ENCODE assay signal across 21 cellular contexts in the genomic region with DNA sequence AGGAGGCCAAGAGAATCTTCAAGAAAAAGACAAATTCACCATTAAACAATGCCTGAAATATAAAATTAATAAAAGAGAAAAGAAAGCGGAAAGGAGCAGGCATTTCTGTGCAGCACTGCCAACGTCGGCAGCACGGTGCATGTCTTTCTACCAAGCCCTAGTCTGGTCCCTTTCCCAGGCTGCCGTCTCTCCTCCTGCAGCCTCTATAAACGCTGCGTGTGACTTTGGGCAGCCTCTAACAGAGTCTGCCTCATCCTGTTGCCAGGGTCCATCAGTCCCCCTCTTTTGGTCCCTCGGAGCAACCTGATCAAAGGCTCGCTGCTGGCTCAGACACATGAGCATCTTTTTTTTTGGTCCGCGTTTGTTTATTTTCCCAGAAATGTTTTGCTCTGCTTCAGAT.
DNase-seq lines count a peak whose midpoint lies in the region; ATAC-seq and TF ChIP-seq lines count a peak whose summit lies in the region.
"Had no signal": no experiment of that assay in that cellular context is flagged by ENCODE, and none has a peak within 500 bp of the region (broad histone marks: within the 10 kb centered on the region; RNA-seq: fewer than 3 reads in every experiment).

No MANE protein-coding gene starts in this region.

- H3K4me3 ChIP-seq in A673 (ENCODE audit: low read depth, low read length, poor library complexity, severe bottlenecking) = no peak overlapping the region
- no peak overlapping the region for H3K4me3 ChIP-seq in BLaER1 treated with 17β-estradiol and CSF1 and Interleukin-3, amounts not matched to agents 10 nM and 100 nM
- H3K4me3 ChIP-seq in sigmoid colon = no peak overlapping the region
- H3K4me3 ChIP-seq in brain microvascular endothelial cell (ENCODE audit: low read depth, low read length) = no peak overlapping the region
- H3K4me3 ChIP-seq: GM12878, GM23248, HAP-1 had no signal

- TF ChIP-seq POLR2A in sigmoid colon (IDR thresholded peaks at IDR 0.05) = no peak

- H3K27ac ChIP-seq in A673 (ENCODE audit: low read depth, low read length, poor library complexity, severe bottlenecking) = peak overlapping the region; percentile 44
- peak overlapping the region in 3 of 11 experiments; percentile 13 to 68 (median 16); a peak in 2 of 22 replicates for H3K27ac ChIP-seq in BLaER1 treated with 17β-estradiol and CSF1 and Interleukin-3, amounts not matched to agents 10 nM and 100 nM
- H3K27ac ChIP-seq in sigmoid colon = no peak overlapping the region
- no peak overlapping the region for H3K27ac ChIP-seq in brain microvascular endothelial cell
- H3K27ac ChIP-seq: GM23248 had no signal

- H3K36me3 Mint-ChIP-seq in chondrocyte (ENCODE audit: low read depth) = no peaks in the 10 kb centered on the region
- H3K36me3 Mint-ChIP-seq: CD4-positive, CD25-positive, alpha-beta regulatory T cell had no signal

- CTCF ChIA-PET in A673 (lab: Charles Lee) = no interaction called here

- no peaks in the 10 kb centered on the region for H3K27me3 Mint-ChIP-seq in chondrocyte (ENCODE audit: low read depth)

- in situ Hi-C loops in brain microvascular endothelial cell (cut with HindIII; ENCODE audit: low pct_ligation_motif_present, low sequenced_read_pairs) = no loop called here

- TF ChIP-seq EP300 in sigmoid colon (IDR thresholded peaks at IDR 0.05) = no peak

- no peak overlapping the region for H3K27ac Mint-ChIP-seq in chondrocyte (ENCODE audit: unreplicated experiment)

- H3K9me3 Mint-ChIP-seq in chondrocyte (ENCODE audit: low read depth) = no peaks in the 10 kb centered on the region

- ATAC-seq in HG03520 (IDR thresholded peaks at IDR 0.05; ENCODE audit: unreplicated experiment) = no peak
- ATAC-seq: Panc1 had no signal

- TF ChIP-seq CTCF in A673 (conservative IDR thresholded peaks at IDR 0.05; ENCODE audit: low read depth, low read length) (no peak), chondrocyte (IDR thresholded peaks at IDR 0.05) (no peak), sigmoid colon (IDR thresholded peaks at IDR 0.05) (no peak), brain microvascular endothelial cell (IDR thresholded peaks at IDR 0.05; ENCODE audit: low read depth, low read length, missing control alignments) (no peak)

- intact Hi-C loops in A673 (cut with micrococcal nuclease; ENCODE audit: unreplicated experiment) = loop anchor here (5.0 to 10.0 kb wide), 3 partner anchors 135 to 620 kb away; no protein-coding TSS in a partner anchor
- intact Hi-C loops in sigmoid colon (cut with DNase I) = no loop called here

- WGBS in sigmoid colon, 2 donors = 78 to 81% methylated on average over 11 of the region's 11 CpGs

- no peaks in the 10 kb centered on the region for H4K20me1 ChIP-seq in BLaER1 treated with 17β-estradiol and CSF1 and Interleukin-3, amounts not matched to agents 10 nM and 100 nM

- POLR2A ChIA-PET in A673 (lab: Charles Lee; ENCODE audit: low non-redundant PET) = no interaction called here

- H3K9me3 ChIP-seq in A673 (ENCODE audit: low read depth, low read length, poor library complexity, severe bottlenecking) (no peaks in the 10 kb centered on the region), sigmoid colon (no peaks in the 10 kb centered on the region)
- H3K9me3 ChIP-seq in BLaER1 treated with 17β-estradiol and CSF1 and Interleukin-3, amounts not matched to agents 10 nM and 100 nM (replicated peaks in 1 of 11) = no peaks in the 10 kb centered on the region
- H3K9me3 ChIP-seq: HAP-1 had no signal

- BruUV-seq in A673 (replicated peaks; lab: Mats Ljungman, UMichigan) = no TSS peak

- peaks cover 51% of the 10 kb centered on the region for H3K4me1 Mint-ChIP-seq in chondrocyte (ENCODE audit: low read depth)
- H3K4me1 Mint-ChIP-seq: CD4-positive, CD25-positive, alpha-beta regulatory T cell had no signal

- no peaks in the 10 kb centered on the region for H3K36me3 ChIP-seq in A673 (ENCODE audit: insufficient read depth, low read length, poor library complexity, severe bottlenecking)
- no peaks in the 10 kb centered on the region for H3K36me3 ChIP-seq in BLaER1 treated with 17β-estradiol and CSF1 and Interleukin-3, amounts not matched to agents 10 nM and 100 nM
- H3K36me3 ChIP-seq in sigmoid colon = no peaks in the 10 kb centered on the region
- no peaks in the 10 kb centered on the region for H3K36me3 ChIP-seq in brain microvascular endothelial cell (replicated peaks)
- H3K36me3 ChIP-seq: HAP-1 had no signal

- H3K9ac ChIP-seq in BLaER1 treated with 17β-estradiol and CSF1 and Interleukin-3, amounts not matched to agents 10 nM and 100 nM = peak overlapping the region in 1 of 11 experiments; percentile 39; a peak in 2 of 22 replicates
- H3K9ac ChIP-seq: GM23248 had no signal

- no peak overlapping the region for H3K4me3 Mint-ChIP-seq in chondrocyte (ENCODE audit: unreplicated experiment)
- H3K4me3 Mint-ChIP-seq: CD4-positive, CD25-positive, alpha-beta regulatory T cell had no signal

- H3K4me1 ChIP-seq in A673 (ENCODE audit: insufficient read depth, low read length, poor library complexity, severe bottlenecking) (peaks cover 34% of the 10 kb centered on the region), sigmoid colon (peaks cover 0 to 8% (median 0%) of the 10 kb centered on the region in 4 donors)
- peaks cover 49 to 98% (median 94%) of the 10 kb centered on the region in 10 experiments for H3K4me1 ChIP-seq in BLaER1 treated with 17β-estradiol and CSF1 and Interleukin-3, amounts not matched to agents 10 nM and 100 nM
- H3K4me1 ChIP-seq: HAP-1 had no signal

- H3K4me2 ChIP-seq in BLaER1 treated with 17β-estradiol and CSF1 and Interleukin-3, amounts not matched to agents 10 nM and 100 nM = peak overlapping the region in 8 of 11 experiments; percentile 74 to 94 (median 85); a peak in 16 of 22 replicates

- DNase-seq in A673 (ENCODE audit: low spot score) (no peak), chondrocyte (ENCODE audit: low spot score) (peak; percentile 32), sigmoid colon (peak; percentile 29), SIG-M5 (lab: John Stamatoyannopoulos, UW) (no peak), brain microvascular endothelial cell (no peak)
- DNase-seq: CD4-positive, CD25-positive, alpha-beta regulatory T cell; COR-L47; DMS 273 treated with DMSO at 0.1 percent for 48 hours; GM23248; IMR-90; Karpas-422; MM.1S; NCI-H1092; NCI-H1436 treated with DMSO at 0.1 percent for 48 hours; NCI-H2029; NCI-H345 had no signal

- H3K27me3 ChIP-seq in A673 (replicated peaks; ENCODE audit: insufficient read depth, low read depth, low read length, poor library complexity) (no peaks in the 10 kb centered on the region), sigmoid colon (no peaks in the 10 kb centered on the region), brain microvascular endothelial cell (replicated peaks) (no peaks in the 10 kb centered on the region)
- H3K27me3 ChIP-seq in BLaER1 treated with 17β-estradiol and CSF1 and Interleukin-3, amounts not matched to agents 10 nM and 100 nM = peaks cover 0 to 27% (median 0%) of the 10 kb centered on the region in 11 experiments; a peak in 5 of 22 replicates

Comparison
In these comparisons a context has a peak if more than half of its experiments do, and no peak if none do; other contexts are left out.
1. DNase-seq: peak in chondrocyte (single experiment) and sigmoid colon (single experiment); none in A673 (single experiment), SIG-M5 (single experiment) and brain microvascular endothelial cell (single experiment).